In the genomic region with DNA sequence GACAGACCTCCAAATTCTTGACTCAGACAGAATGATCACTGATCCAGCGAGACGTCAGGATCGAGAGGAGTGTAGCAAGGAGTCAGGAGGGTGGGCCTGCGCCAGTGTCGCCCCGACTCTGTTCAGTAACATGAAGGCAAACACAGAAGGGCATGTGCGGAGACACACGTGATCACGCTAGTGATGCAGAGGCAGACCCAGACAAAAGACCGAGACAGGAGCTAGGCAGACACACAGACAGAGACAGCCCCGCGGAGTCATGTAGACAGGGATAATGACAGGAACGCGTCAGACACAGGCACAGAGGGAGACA, we compare ENCODE assay signal across 8 cellular contexts. TPM values are rescaled to one million over a fixed set of nuclear protein-coding genes. Genes with fewer than 3 reads are reported as not detected.
DNase-seq lines count a peak whose midpoint lies in the region; ATAC-seq and TF ChIP-seq lines count a peak whose summit lies in the region.

No MANE protein-coding gene starts in this region.

- H3K4me3 ChIP-seq in kidney epithelial cell (ENCODE audit: low read depth, low read length) (peak overlapping the region; percentile 68), thymus (ENCODE audit: low read length) (peak overlapping the region; percentile 65)

- peaks cover 0 to 14% (median 6%) of the 10 kb centered on the region in 3 donors for H3K27me3 Mint-ChIP-seq in CD14-positive monocyte (ENCODE audit: low read depth in 3 of 3)
- peaks cover 1% of the 10 kb centered on the region for H3K27me3 Mint-ChIP-seq in IgD-negative memory B cell
- no peaks in the 10 kb centered on the region for H3K27me3 Mint-ChIP-seq in activated naive CD8-positive, alpha-beta T cell treated with anti-CD3 and anti-CD28 coated beads for 36 hours

- H3K9me3 Mint-ChIP-seq in CD14-positive monocyte = peaks cover 0 to 5% (median 0%) of the 10 kb centered on the region in 7 donors
- no peaks in the 10 kb centered on the region for H3K9me3 Mint-ChIP-seq in IgD-negative memory B cell
- no peaks in the 10 kb centered on the region for H3K9me3 Mint-ChIP-seq in activated naive CD8-positive, alpha-beta T cell treated with anti-CD3 and anti-CD28 coated beads for 36 hours

- H3K9me3 ChIP-seq in thymus (ENCODE audit: control insufficient read depth) = no peaks in the 10 kb centered on the region

- H3K27ac ChIP-seq in thymus (ENCODE audit: low read depth) = peak overlapping the region; percentile 77

- no peak for ATAC-seq in GM19328 (IDR thresholded peaks at IDR 0.05; ENCODE audit: unreplicated experiment)

- WGBS in thymus = 36% methylated on average over 14 of the region's 14 CpGs

- DNase-seq in CD14-positive monocyte (ENCODE audit: low spot score) (no peak), kidney epithelial cell (ENCODE audit: low read depth) (no peak), kidney tubule cell (ENCODE audit: low spot score) (no peak), NOMO-1 treated with dmso at 0.1 percent for 144 hours (lab: John Stamatoyannopoulos, UW; ENCODE audit: unreplicated experiment) (no peak)
- no peak for DNase-seq in activated naive CD8-positive, alpha-beta T cell treated with anti-CD3 and anti-CD28 coated beads for 36 hours

- H3K4me1 Mint-ChIP-seq in CD14-positive monocyte (peaks cover 52% of the 10 kb centered on the region), IgD-negative memory B cell (peaks cover 31 to 47% (median 41%) of the 10 kb centered on the region in 3 donors)
- peaks cover 63% of the 10 kb centered on the region for H3K4me1 Mint-ChIP-seq in activated naive CD8-positive, alpha-beta T cell treated with anti-CD3 and anti-CD28 coated beads for 36 hours

- H3K36me3 ChIP-seq in kidney epithelial cell (ENCODE audit: control insufficient read depth, insufficient read depth, low read length) = peaks cover 2% of the 10 kb centered on the region
- H3K36me3 ChIP-seq in thymus (ENCODE audit: control insufficient read depth, insufficient read depth) = peaks cover 12% of the 10 kb centered on the region

- H3K27ac Mint-ChIP-seq in CD14-positive monocyte (peak overlapping the region; percentile 97 to 100 (median 100)), IgD-negative memory B cell (peak overlapping the region; percentile 93 to 100 (median 97))
- H3K27ac Mint-ChIP-seq in activated naive CD8-positive, alpha-beta T cell treated with anti-CD3 and anti-CD28 coated beads for 36 hours = peak overlapping the region; percentile 90

- H3K4me1 ChIP-seq in thymus (ENCODE audit: control insufficient read depth, insufficient read depth, low read length) = peaks cover 40% of the 10 kb centered on the region

- H3K36me3 Mint-ChIP-seq in CD14-positive monocyte = peaks cover 25 to 40% of the 10 kb centered on the region in 2 donors
- H3K36me3 Mint-ChIP-seq in IgD-negative memory B cell = no peaks in the 10 kb centered on the region
- H3K36me3 Mint-ChIP-seq in activated naive CD8-positive, alpha-beta T cell treated with anti-CD3 and anti-CD28 coated beads for 36 hours = peaks cover 16% of the 10 kb centered on the region

- no peaks in the 10 kb centered on the region for H3K27me3 ChIP-seq in kidney epithelial cell (ENCODE audit: control insufficient read depth, insufficient read depth, low read length)
- no peaks in the 10 kb centered on the region for H3K27me3 ChIP-seq in thymus (ENCODE audit: control insufficient read depth, insufficient read depth)

- H3K4me3 Mint-ChIP-seq in CD14-positive monocyte = peak overlapping the region; percentile 95 to 98
- H3K4me3 Mint-ChIP-seq in IgD-negative memory B cell = peak overlapping the region; percentile 86 to 100 (median 94)
- H3K4me3 Mint-ChIP-seq in activated naive CD8-positive, alpha-beta T cell treated with anti-CD3 and anti-CD28 coated beads for 36 hours = peak overlapping the region; percentile 84

- intact Hi-C loops in CD14-positive monocyte (cut with micrococcal nuclease) = loop anchor here (5.0 kb wide), 5 partner anchors 91 to 359 kb away; partner anchors contain the start of genes CD68 (in 2 of the 2), CNTROB (in 1 of the 2), POLR2A (in 1 of the 2) and SLC35G6 (in 1 of the 2)

- TF ChIP-seq CTCF in CD14-positive monocyte (IDR thresholded peaks at IDR 0.05) = no peak
- no peak for TF ChIP-seq CTCF in kidney epithelial cell (IDR thresholded peaks at IDR 0.05; ENCODE audit: insufficient read depth, low read length, poor library complexity, severe bottlenecking)

RNA-seq across cellular contexts. Expression of gene KDM6B, which starts 7.2 kb away (rescaled TPM):
- polyA plus RNA-seq in CD14-positive monocyte (under 1 TPM; 0.37 to 0.44 TPM), IgD-negative memory B cell (1.9 TPM), thymus (16.3 TPM)
- 10 to 100 TPM; 44.5 to 47.6 TPM for total RNA-seq in activated naive CD8-positive, alpha-beta T cell treated with anti-CD3 and anti-CD28 coated beads for 36 hours
- total RNA-seq in kidney epithelial cell = 15.6 and 20.4 TPM in 2 replicates

RNA-seq across cellular contexts. Expression of gene TMEM88, which starts 13.6 kb away (rescaled TPM):
- polyA plus RNA-seq in CD14-positive monocyte (not detected), IgD-negative memory B cell (not detected), thymus (29.1 TPM)
- 1 to 10 TPM; 4.2 to 4.8 TPM for total RNA-seq in activated naive CD8-positive, alpha-beta T cell treated with anti-CD3 and anti-CD28 coated beads for 36 hours
- total RNA-seq in kidney epithelial cell = 3.5 and 4.3 TPM in 2 replicates

RNA-seq across cellular contexts. Expression of gene NAA38, which starts 16.1 kb away (rescaled TPM):
- polyA plus RNA-seq in CD14-positive monocyte = 100 to 1,000 TPM; 148 to 197 TPM
- 170 TPM for polyA plus RNA-seq in IgD-negative memory B cell
- 10 to 100 TPM; 65.2 to 66.6 TPM for total RNA-seq in activated naive CD8-positive, alpha-beta T cell treated with anti-CD3 and anti-CD28 coated beads for 36 hours
- total RNA-seq in kidney epithelial cell = 50.5 and 51.0 TPM in 2 replicates
- 85.3 TPM for polyA plus RNA-seq in thymus

RNA-seq across cellular contexts. Expression of gene CYB5D1, which starts 16.5 kb away (rescaled TPM):
- polyA plus RNA-seq in CD14-positive monocyte (under 1 TPM; 0.50 to 0.98 TPM), IgD-negative memory B cell (8.0 TPM), thymus (6.0 TPM)
- total RNA-seq in activated naive CD8-positive, alpha-beta T cell treated with anti-CD3 and anti-CD28 coated beads for 36 hours = 10 to 100 TPM; 18.6 to 20.1 TPM
- total RNA-seq in kidney epithelial cell = 5.3 and 7.4 TPM in 2 replicates

RNA-seq across cellular contexts. Expression of gene CHD3, which starts 47.3 kb away (rescaled TPM):
- polyA plus RNA-seq in CD14-positive monocyte (under 1 TPM; 0.55 to 0.91 TPM), IgD-negative memory B cell (2.4 TPM), thymus (119 TPM)
- total RNA-seq in activated naive CD8-positive, alpha-beta T cell treated with anti-CD3 and anti-CD28 coated beads for 36 hours = 100 to 1,000 TPM; 123 to 129 TPM
- 36.2 and 42.4 TPM in 2 replicates for total RNA-seq in kidney epithelial cell

Comparison
In these comparisons a context has a peak if more than half of its experiments do, and no peak if none do; other contexts are left out.
1. RNA of gene TMEM88, which starts 13.6 kb away (polyA plus RNA-seq): 29.1 TPM in thymus (single experiment); not detected in CD14-positive monocyte and not detected in IgD-negative memory B cell (single experiment); every median in the first group is over 10 times any median in the second.
2. Peak in every context shown above with its lines, with median percentiles within 50 percentile points of each other: H3K27ac Mint-ChIP-seq and H3K4me3 Mint-ChIP-seq.